ENCODE assay signal across 10 cellular contexts in genomic region chr2:20282916-20283592, GRCh38. TPM values are rescaled to one million over a fixed set of nuclear protein-coding genes. Genes with fewer than 3 reads are reported as not detected.
A peak's percentile ranks its signal among the peaks of the same experiment; 100 is the strongest.
DNase-seq lines count a peak whose midpoint lies in the region; ATAC-seq, FAIRE-seq and TF ChIP-seq lines count a peak whose summit lies in the region.
"Had no signal": no experiment of that assay in that cellular context is flagged by ENCODE, and none has a peak within 500 bp of the region (broad histone marks: within the 10 kb centered on the region; RNA-seq: fewer than 3 reads in every experiment).

No MANE protein-coding gene starts in this region.

- H3K36me3 ChIP-seq in pancreas (peaks cover 0 to 27% (median 8%) of the 10 kb centered on the region in 3 donors), brain microvascular endothelial cell (replicated peaks) (peaks cover 27% of the 10 kb centered on the region)

- intact Hi-C loops in pancreas (cut with DNase I): no loop called here

- no peak for TF ChIP-seq CTCF in pancreas (IDR thresholded peaks at IDR 0.05)
- TF ChIP-seq CTCF in brain microvascular endothelial cell (IDR thresholded peaks at IDR 0.05; ENCODE audit: low read depth, low read length, missing control alignments): no peak

- no peak overlapping the region for H3K27ac ChIP-seq in pancreas
- no peak overlapping the region for H3K27ac ChIP-seq in brain microvascular endothelial cell

- H3K9me3 ChIP-seq in pancreas: no peaks in the 10 kb centered on the region

- H3K27me3 ChIP-seq in pancreas (no peaks in the 10 kb centered on the region), brain microvascular endothelial cell (replicated peaks) (no peaks in the 10 kb centered on the region)

- no peak for FAIRE-seq in pancreas (lab: Jason Lieb, UNC)

- 35 to 41% methylated on average over 3 of the region's 3 CpGs for WGBS in pancreas, 2 donors

- ATAC-seq in pancreas: peak; percentile 86 to 93 (median 89)
- no peak for ATAC-seq in GM21447 (IDR thresholded peaks at IDR 0.05; ENCODE audit: unreplicated experiment)
- ATAC-seq: activated CD4-positive, CD25-positive, alpha-beta regulatory T cell treated with anti-CD3 and anti-CD28 coated beads, Interleukin-2, amount 50 U/mL, for 24 hours had no signal

- in situ Hi-C loops in brain microvascular endothelial cell (cut with HindIII; ENCODE audit: low pct_ligation_motif_present, low sequenced_read_pairs): no loop called here

- H3K4me1 ChIP-seq in pancreas: peaks cover 4 to 13% (median 11%) of the 10 kb centered on the region in 3 donors

- no peak overlapping the region for H3K4me3 ChIP-seq in pancreas
- H3K4me3 ChIP-seq in brain microvascular endothelial cell (ENCODE audit: low read depth, low read length): no peak overlapping the region

- peak; percentile 76 for DNase-seq in DMS79 (lab: John Stamatoyannopoulos, UW)
- DNase-seq in RPMI7951 (ENCODE audit: low read depth): peak; percentile 11
- peak; percentile 46 for DNase-seq in fibroblast of the conjunctiva (ENCODE audit: low read depth)
- DNase-seq in pancreas: peak; percentile 57 to 88 (median 75)
- DNase-seq in GM19238 (ENCODE audit: insufficient read length, low spot score): no peak
- DNase-seq in brain microvascular endothelial cell: no peak
- DNase-seq in SW480 (ENCODE audit: low spot score): no peak
- DNase-seq: activated gamma-delta T cell treated with Interleukin-2 at 50 U/mL for 16 hours had no signal

RNA-seq across cellular contexts. Expression of gene SDC1, which starts 58.1 kb away (rescaled TPM):
- 28.8 and 42.3 TPM in 2 replicates for total RNA-seq in RPMI7951 (2014; rRNA removed; shearing (Covaris generic))
- total RNA-seq in pancreas: 10 to 100 TPM in 5 of 6 donors, 1 to 10 TPM in 1; 4.8 to 27.2 (median 20.1) TPM
- polyA plus RNA-seq in pancreas: 10 to 100 TPM; 16.1 to 20.6 TPM

Comparison
In these comparisons a context has a peak if more than half of its experiments do, and no peak if none do; other contexts are left out.
1. DNase-seq: peak in DMS79 (single experiment), RPMI7951 (single experiment), fibroblast of the conjunctiva (single experiment) and pancreas (6 of 6); none in GM19238 (single experiment), brain microvascular endothelial cell (single experiment) and SW480 (single experiment).